Comparison of ENCODE assay signal across 18 cellular contexts in genomic region chr15:49964071-49964470, GRCh38.
"Had no signal": no experiment of that assay in that cellular context is flagged by ENCODE, and none has a peak within 500 bp of the region (broad histone marks: within the 10 kb centered on the region; RNA-seq: fewer than 3 reads in every experiment).

No MANE protein-coding gene starts in this region.

- DNase-seq: effector memory CD4-positive, alpha-beta T cell; foreskin keratinocyte; left ventricle myocardium inferior; lower lobe of right lung; midbrain; posterior cingulate gyrus; right cardiac atrium; stimulated activated CD4-positive, alpha-beta T cell treated with anti-CD3 and anti-CD28 coated beads, Interleukin-4, amount 100 ng/mL, for 1 hour; stimulated activated CD8-positive, alpha-beta memory T cell treated with anti-CD3 and anti-CD28 coated beads, Interleukin-4, amount 100 ng/mL, for 48 hours; upper lobe of right lung had no signal

- ATAC-seq: foreskin keratinocyte; lower lobe of right lung; right cardiac atrium; stimulated activated effector memory CD8-positive, alpha-beta T cell treated with anti-CD3 and anti-CD28 coated beads, Interleukin-12 subunit alpha, Interleukin-12 subunit beta, amount 100 ng/mL, for 72 hours; upper lobe of right lung had no signal

- H3K4me3 ChIP-seq: cardiac muscle cell, esophagus muscularis mucosa, hepatocyte, left ventricle myocardium inferior, lower lobe of right lung, smooth muscle cell, tibial nerve, upper lobe of right lung had no signal

- H3K36me3 Mint-ChIP-seq: memory B cell had no signal

- H3K27me3 ChIP-seq: cardiac muscle cell, esophagus muscularis mucosa, foreskin keratinocyte, hepatocyte, tibial nerve, upper lobe of right lung had no signal

- H3K27ac Mint-ChIP-seq: memory B cell; stimulated activated effector memory CD8-positive, alpha-beta T cell treated with anti-CD3 and anti-CD28 coated beads, Interleukin-12 subunit alpha, Interleukin-12 subunit beta, amount 100 ng/mL, for 72 hours; stimulated activated naive CD8-positive, alpha-beta T cell treated with anti-CD3 and anti-CD28 coated beads, Interleukin-15, Interleukin-2, amounts not matched to agents 100 ng/mL and 50 ng/mL, for 24 hours had no signal

- H3K4me3 Mint-ChIP-seq: memory B cell; stimulated activated effector memory CD8-positive, alpha-beta T cell treated with anti-CD3 and anti-CD28 coated beads, Interleukin-12 subunit alpha, Interleukin-12 subunit beta, amount 100 ng/mL, for 72 hours; stimulated activated naive CD8-positive, alpha-beta T cell treated with anti-CD3 and anti-CD28 coated beads, Interleukin-15, Interleukin-2, amounts not matched to agents 100 ng/mL and 50 ng/mL, for 24 hours had no signal

- H3K36me3 ChIP-seq: cardiac muscle cell, esophagus muscularis mucosa, lower lobe of right lung, tibial nerve, upper lobe of right lung had no signal

- H3K27ac ChIP-seq: cardiac muscle cell, esophagus muscularis mucosa, foreskin keratinocyte, hepatocyte, left ventricle myocardium inferior, lower lobe of right lung, tibial nerve, upper lobe of right lung had no signal

- H3K4me1 Mint-ChIP-seq: memory B cell; stimulated activated effector memory CD8-positive, alpha-beta T cell treated with anti-CD3 and anti-CD28 coated beads, Interleukin-12 subunit alpha, Interleukin-12 subunit beta, amount 100 ng/mL, for 72 hours had no signal

- H3K4me1 ChIP-seq: esophagus muscularis mucosa, foreskin keratinocyte, left ventricle myocardium inferior, lower lobe of right lung, tibial nerve, upper lobe of right lung had no signal
